1 cellular context compared by ENCODE assay signal in genomic region chr17:10370209-10370608, GRCh38.
TF ChIP-seq lines count a peak whose summit lies in the region.

No MANE protein-coding gene starts in this region.

TF ChIP-seq in GM23338, 12 proteins besides CTCF, POLR2A, EP300 and RAD21 (continued from another document):
- no peak for TF ChIP-seq REST (IDR thresholded peaks at IDR 0.05; ENCODE audit: unreplicated experiment)
- TF ChIP-seq EZH2phosphoT487 (IDR thresholded peaks at IDR 0.05; ENCODE audit: unreplicated experiment): no peak
- no peak for TF ChIP-seq CREB1 (CRISPR knock-in tag; IDR thresholded peaks at IDR 0.05; ENCODE audit: low read depth)
- no peak for TF ChIP-seq JUNB (IDR thresholded peaks at IDR 0.05; ENCODE audit: unreplicated experiment)
- TF ChIP-seq POLR2AphosphoS5 (IDR thresholded peaks at IDR 0.05; ENCODE audit: low read depth): no peak
TF ChIP-seq in GM23338: peak in this region for 0.
